In the genomic region with DNA sequence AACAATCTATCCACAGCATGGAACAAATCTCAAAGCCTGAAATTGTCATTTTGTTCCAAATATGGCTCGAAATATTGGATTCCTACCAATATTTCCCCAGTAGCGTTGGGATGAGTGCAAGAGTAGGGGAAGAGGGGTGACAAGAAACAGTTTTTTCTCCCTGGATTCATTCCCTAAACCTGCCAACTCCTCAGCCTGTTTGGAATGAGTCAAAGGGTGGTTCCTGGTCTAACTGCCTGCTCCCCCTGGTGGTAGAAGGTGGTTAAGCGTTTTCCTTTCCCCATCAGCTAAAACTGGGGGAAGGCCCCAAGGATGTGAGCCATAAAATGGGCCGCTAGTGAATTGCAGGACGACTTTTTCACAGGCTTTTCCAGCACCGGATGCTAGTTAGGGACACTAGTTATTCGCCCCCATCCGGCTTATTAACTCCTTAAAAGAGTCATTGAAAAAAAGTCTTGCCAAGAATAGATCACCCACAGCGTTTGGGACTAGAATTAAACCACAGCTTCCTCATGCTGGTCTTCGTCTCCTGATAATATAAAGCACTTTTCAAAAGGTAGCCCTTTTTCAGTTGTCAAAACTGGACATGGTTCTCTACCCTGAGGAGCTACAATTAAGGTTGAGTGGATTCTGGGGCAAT, we compare ENCODE assay signal across 1 cellular context.
TF ChIP-seq lines count a peak whose summit lies in the region.

No MANE protein-coding gene starts in this region.

TF ChIP-seq in K562, 482 proteins besides CTCF, POLR2A, EP300 and RAD21 (continued from another document):
- TF ChIP-seq CTBP1 (IDR thresholded peaks at IDR 0.05; ENCODE audit: borderline replicate concordance) = 0 out of 2 replicates have a peak, but pooled peaks have one; percentile 21
- TF ChIP-seq SRF (CRISPR knock-in tag; IDR thresholded peaks at IDR 0.05) = peak in 1 of 2 experiments; percentile 29; a peak in 1 of 4 replicates
- TF ChIP-seq JUND (IDR thresholded peaks at IDR 0.05; ENCODE audit: borderline replicate concordance, low read depth, low read length) = peak; percentile 72; the same call in 1 of the 2 replicates
- TF ChIP-seq JUND (tag; IDR thresholded peaks at IDR 0.05; ENCODE audit: borderline replicate concordance, low read depth, low read length) = peak; percentile 51; the same call in 1 of the 3 replicates
- TF ChIP-seq RBM39 (optimal IDR thresholded peaks at IDR 0.05; ENCODE audit: low read depth, low read length) = peak; percentile 42
- TF ChIP-seq XRCC5 (IDR thresholded peaks at IDR 0.05; ENCODE audit: low read depth, low read length) = peak; percentile 87; the same call in 1 of the 2 replicates
- TF ChIP-seq, protein P1, sequence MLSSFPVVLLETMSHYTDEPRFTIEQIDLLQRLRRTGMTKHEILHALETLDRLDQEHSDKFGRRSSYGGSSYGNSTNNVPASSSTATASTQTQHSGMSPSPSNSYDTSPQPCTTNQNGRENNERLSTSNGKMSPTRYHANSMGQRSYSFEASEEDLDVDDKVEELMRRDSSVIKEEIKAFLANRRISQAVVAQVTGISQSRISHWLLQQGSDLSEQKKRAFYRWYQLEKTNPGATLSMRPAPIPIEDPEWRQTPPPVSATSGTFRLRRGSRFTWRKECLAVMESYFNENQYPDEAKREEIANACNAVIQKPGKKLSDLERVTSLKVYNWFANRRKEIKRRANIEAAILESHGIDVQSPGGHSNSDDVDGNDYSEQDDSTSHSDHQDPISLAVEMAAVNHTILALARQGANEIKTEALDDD (IDR thresholded peaks at IDR 0.05) = peak; percentile 63
- 0 out of 2 replicates have a peak, but pooled peaks have one; percentile 6 for TF ChIP-seq NFIC (IDR thresholded peaks at IDR 0.05)
- TF ChIP-seq MTA3 (IDR thresholded peaks at IDR 0.05; ENCODE audit: borderline replicate concordance) = 0 out of 2 replicates have a peak, but pooled peaks have one; percentile 32
- peak; percentile 86 for TF ChIP-seq MIER1 (IDR thresholded peaks at IDR 0.05; ENCODE audit: low read depth)
- TF ChIP-seq FOSL1 (tag; conservative IDR thresholded peaks at IDR 0.05) = peak; percentile 80
- 0 out of 3 replicates have a peak, but pooled peaks of 1 of the 2 experiments have one; percentile 17 for TF ChIP-seq CBX3 (IDR thresholded peaks at IDR 0.05; ENCODE audit: borderline replicate concordance in 1 of 2, low read length in 2 of 2)
- no peak for TF ChIP-seq CBX8 (IDR thresholded peaks at IDR 0.05; ENCODE audit: borderline replicate concordance, extremely low read depth, low read depth, low read length, poor library complexity, severe bottlenecking)
- 0 out of 2 replicates have a peak, but pooled peaks have one; percentile 10 for TF ChIP-seq ZNF445 (CRISPR knock-in tag; IDR thresholded peaks at IDR 0.05; ENCODE audit: low read depth)
- TF ChIP-seq PTBP1 (IDR thresholded peaks at IDR 0.05; ENCODE audit: low read depth, low read length) = 0 out of 2 replicates have a peak, but pooled peaks have one; percentile 49
- 0 out of 2 replicates have a peak, but pooled peaks have one; percentile 56 for TF ChIP-seq EHMT2 (IDR thresholded peaks at IDR 0.05)
- TF ChIP-seq SMC3 (conservative IDR thresholded peaks at IDR 0.05; ENCODE audit: insufficient read depth, low read depth, low read length) = peak; percentile 83
- TF ChIP-seq ELF4 (CRISPR knock-in tag; IDR thresholded peaks at IDR 0.05) = 0 out of 2 replicates have a peak, but pooled peaks have one; percentile 20
